Comparison of ENCODE assay signal across 11 cellular contexts in the genomic region with DNA sequence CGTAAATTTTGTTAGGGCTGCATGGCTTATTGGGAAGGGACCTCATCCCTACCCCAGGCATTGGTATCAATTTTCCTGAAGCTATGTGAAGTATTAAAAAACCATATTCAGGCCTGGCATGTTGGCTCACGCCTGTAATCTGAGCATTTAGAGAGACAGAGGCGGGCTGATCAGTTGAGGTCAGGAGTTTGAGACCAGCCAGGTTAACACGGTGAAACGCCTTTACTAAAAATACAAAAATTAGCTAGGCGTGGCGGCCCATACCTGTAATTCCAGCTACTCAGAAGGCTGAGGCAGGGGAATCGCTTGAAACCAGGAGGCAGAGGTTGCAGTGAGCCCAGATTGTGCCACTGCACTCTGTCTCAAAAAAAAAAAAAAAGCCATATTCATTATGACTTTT. TPM values are rescaled to one million over a fixed set of nuclear protein-coding genes. Genes with fewer than 3 reads are reported as not detected.
DNase-seq lines count a peak whose midpoint lies in the region; ATAC-seq and TF ChIP-seq lines count a peak whose summit lies in the region.
"Had no signal": no experiment of that assay in that cellular context is flagged by ENCODE, and none has a peak within 500 bp of the region (broad histone marks: within the 10 kb centered on the region; RNA-seq: fewer than 3 reads in every experiment).

No MANE protein-coding gene starts in this region.

- H3K27ac ChIP-seq in dorsolateral prefrontal cortex: peak overlapping the region in 1 of 59 donors; percentile 81

- no peaks in the 10 kb centered on the region for H3K27me3 ChIP-seq in dorsolateral prefrontal cortex

- H3K9me3 Mint-ChIP-seq in nephron progenitor cell: no peaks in the 10 kb centered on the region
- H3K9me3 Mint-ChIP-seq: dendritic cell treated with granulocyte-macrophage colony-stimulating factor and Interleukin-4, amounts not matched to agents 40 ng/mL and 50 ng/mL, for 4 days; HFFc6 had no signal

- no peak overlapping the region for H3K27ac Mint-ChIP-seq in nephron progenitor cell
- H3K27ac Mint-ChIP-seq: HFFc6 had no signal

- peak overlapping the region; percentile 84 for H3K4me3 Mint-ChIP-seq in nephron progenitor cell

- H3K4me1 Mint-ChIP-seq in nephron progenitor cell: peaks cover 38% of the 10 kb centered on the region

- no peaks in the 10 kb centered on the region for H3K27me3 Mint-ChIP-seq in nephron progenitor cell (ENCODE audit: low read depth, poor library complexity)
- H3K27me3 Mint-ChIP-seq: dendritic cell treated with granulocyte-macrophage colony-stimulating factor and Interleukin-4, amounts not matched to agents 40 ng/mL and 50 ng/mL, for 4 days had no signal

- peak overlapping the region; percentile 49 for H3K4me3 ChIP-seq in GM12865 (ENCODE audit: low read depth, low read length)
- H3K4me3 ChIP-seq in dorsolateral prefrontal cortex: peak overlapping the region in 35 of 59 donors; percentile 51 to 84 (median 71)

- intact Hi-C loops in dorsolateral prefrontal cortex (cut with DNase I): loop anchor here in 1 of 2 donors (5.0 kb wide), 1 partner anchor 121 kb away; the partner anchor contains the start of gene GDI2

- H3K36me3 Mint-ChIP-seq in nephron progenitor cell (ENCODE audit: low read depth): peaks cover 17% of the 10 kb centered on the region

- no peak for ATAC-seq in HG03159 (IDR thresholded peaks at IDR 0.05; ENCODE audit: unreplicated experiment)

- DNase-seq in GM12865 (ENCODE audit: low read depth) (no peak), NCI-H526 (lab: John Stamatoyannopoulos, UW) (peak; percentile 8 to 12), dorsolateral prefrontal cortex (no peak), nephron progenitor cell (no peak), HuH-7.5 (ENCODE audit: low spot score) (no peak), Ammon's horn (ENCODE audit: low spot score) (no peak)
- DNase-seq: HFFc6, NCI-H187 treated with DMSO at 0.1 percent for 48 hours, SHP77 had no signal

- TF ChIP-seq CTCF in GM12865 (IDR thresholded peaks at IDR 0.05; ENCODE audit: insufficient read depth, low read depth, low read length, missing control alignments) (no peak), dorsolateral prefrontal cortex (IDR thresholded peaks at IDR 0.05 in 54 of 56, conservative IDR thresholded peaks at IDR 0.05 in 2 of 56; ENCODE audit: low read depth in 1 of 56, partially characterized antibody in 56 of 56) (no peak), nephron progenitor cell (IDR thresholded peaks at IDR 0.05) (no peak)

RNA-seq across cellular contexts. Expression of gene TASOR2, which starts 7.1 kb away (rescaled TPM):
- total RNA-seq in dorsolateral prefrontal cortex: 10 to 100 TPM; 41.9 to 87.9 (median 67.5) TPM

RNA-seq across cellular contexts. Expression of gene ASB13, which starts 25.4 kb away (rescaled TPM):
- total RNA-seq in dorsolateral prefrontal cortex: 10 to 100 TPM; 21.6 to 57.5 (median 36.3) TPM

Comparison
In these comparisons a context has a peak if more than half of its experiments do, and no peak if none do; other contexts are left out.
1. DNase-seq: peak in NCI-H526 (2 of 2); none in GM12865 (single experiment), dorsolateral prefrontal cortex (0 of 10), nephron progenitor cell (single experiment), HuH-7.5 (single experiment) and Ammon's horn (single experiment).